ENCODE assay signal across 8 cellular contexts in genomic region chr3:9402410-9403228, GRCh38. TPM values are rescaled to one million over a fixed set of nuclear protein-coding genes. Genes with fewer than 3 reads are reported as not detected.
DNase-seq lines count a peak whose midpoint lies in the region; ATAC-seq and TF ChIP-seq lines count a peak whose summit lies in the region.

No MANE protein-coding gene starts in this region.

- no peak for TF ChIP-seq CTCF in foreskin keratinocyte (conservative IDR thresholded peaks at IDR 0.05)

- H3K4me3 ChIP-seq in SJCRH30: no peak overlapping the region

- no peaks in the 10 kb centered on the region for H3K27me3 ChIP-seq in SJCRH30
- no peaks in the 10 kb centered on the region for H3K27me3 ChIP-seq in foreskin keratinocyte

- H3K36me3 Mint-ChIP-seq in activated T-cell treated with anti-CD3 and anti-CD28 coated beads, Interleukin-2, amount 50 U/mL, for 4 hours (ENCODE audit: insufficient read depth): peaks cover 11% of the 10 kb centered on the region

- H3K36me3 ChIP-seq in SJCRH30: peaks cover 2% of the 10 kb centered on the region; the same call in 1 of the 2 replicates

- H3K27me3 Mint-ChIP-seq in activated T-cell treated with anti-CD3 and anti-CD28 coated beads, Interleukin-2, amount 50 U/mL, for 4 hours (ENCODE audit: low read depth): no peaks in the 10 kb centered on the region

- H3K9me3 Mint-ChIP-seq in activated T-cell treated with anti-CD3 and anti-CD28 coated beads, Interleukin-2, amount 50 U/mL, for 4 hours: no peaks in the 10 kb centered on the region

- peaks cover 79% of the 10 kb centered on the region for H3K4me1 Mint-ChIP-seq in activated T-cell treated with anti-CD3 and anti-CD28 coated beads, Interleukin-2, amount 50 U/mL, for 4 hours (ENCODE audit: low read depth)

- peak overlapping the region; percentile 39 for H3K4me3 Mint-ChIP-seq in activated T-cell treated with anti-CD3 and anti-CD28 coated beads, Interleukin-2, amount 50 U/mL, for 4 hours

- intact Hi-C loops in posterior cingulate gyrus (cut with DNase I): no loop called here

- DNase-seq in activated T-cell treated with anti-CD3 and anti-CD28 coated beads, Interleukin-2, amount 50 U/mL, for 4 hours: no peak
- DNase-seq in activated T-cell treated with anti-CD3 and anti-CD28 coated beads for 4 hours (no peak), SJCRH30 (peak; percentile 84 to 91), foreskin keratinocyte (no peak), posterior cingulate gyrus (peak in 7 of 10 donors; percentile 26 to 91 (median 58))
- DNase-seq in activated CD4-positive, alpha-beta T cell treated with anti-CD3 and anti-CD28 coated beads for 4 hours: no peak
- DNase-seq in stimulated activated CD4-positive, alpha-beta T cell treated with anti-CD3 and anti-CD28 coated beads, Interleukin-4, amount 100 ng/mL, for 1 hour: no peak

- ATAC-seq in activated T-cell treated with anti-CD3 and anti-CD28 coated beads, Interleukin-2, amount 50 U/mL, for 4 hours: no peak
- no peak for ATAC-seq in foreskin keratinocyte
- no peak for ATAC-seq in GM21723 (IDR thresholded peaks at IDR 0.05; ENCODE audit: unreplicated experiment)

- H3K27ac ChIP-seq in SJCRH30 (peak overlapping the region; percentile 12), foreskin keratinocyte (peak overlapping the region; percentile 16)

- H3K4me1 ChIP-seq in SJCRH30 (peaks cover 47% of the 10 kb centered on the region), foreskin keratinocyte (peaks cover 61% of the 10 kb centered on the region)

- H3K9me3 ChIP-seq in SJCRH30 (replicated peaks): no peaks in the 10 kb centered on the region

RNA-seq across cellular contexts. Expression of gene SETD5, which starts 5.2 kb away (rescaled TPM):
- total RNA-seq in activated T-cell treated with anti-CD3 and anti-CD28 coated beads, Interleukin-2, amount 50 U/mL, for 4 hours: 10 to 100 TPM; 67.3 to 78.1 (median 71.8) TPM
- 97.5 and 104 TPM in 2 replicates for total RNA-seq in SJCRH30 (2014; rRNA removed; shearing (Covaris generic))
- 71.6 and 77.5 TPM in 2 replicates for total RNA-seq in foreskin keratinocyte
- 8.9 and 11.5 TPM in 2 replicates for polyA plus RNA-seq in foreskin keratinocyte

RNA-seq across cellular contexts. Expression of gene THUMPD3, which starts 39.8 kb away (rescaled TPM):
- total RNA-seq in activated T-cell treated with anti-CD3 and anti-CD28 coated beads, Interleukin-2, amount 50 U/mL, for 4 hours: 10 to 100 TPM; 69.0 to 77.4 (median 73.1) TPM
- total RNA-seq in SJCRH30 (2014; rRNA removed; shearing (Covaris generic)): 84.9 and 87.3 TPM in 2 replicates
- 43.6 and 60.7 TPM in 2 replicates for total RNA-seq in foreskin keratinocyte
- 39.8 and 44.2 TPM in 2 replicates for polyA plus RNA-seq in foreskin keratinocyte

Comparison
In these comparisons a context has a peak if more than half of its experiments do, and no peak if none do; other contexts are left out.
1. DNase-seq: peak in SJCRH30 (2 of 2) and posterior cingulate gyrus (7 of 10); none in activated T-cell treated with anti-CD3 and anti-CD28 coated beads, Interleukin-2, amount 50 U/mL, for 4 hours (single experiment), activated T-cell treated with anti-CD3 and anti-CD28 coated beads for 4 hours (single experiment), foreskin keratinocyte (0 of 2), activated CD4-positive, alpha-beta T cell treated with anti-CD3 and anti-CD28 coated beads for 4 hours (0 of 2) and stimulated activated CD4-positive, alpha-beta T cell treated with anti-CD3 and anti-CD28 coated beads, Interleukin-4, amount 100 ng/mL, for 1 hour (single experiment).